ENCODE assay signal across 1 cellular context in genomic region chr17:8224891-8225812, GRCh38.
TF ChIP-seq lines count a peak whose summit lies in the region.

No MANE protein-coding gene starts in this region.

TF ChIP-seq in H1, 55 proteins besides CTCF, POLR2A, EP300 and RAD21:
- TF ChIP-seq CHD2 (IDR thresholded peaks at IDR 0.05; ENCODE audit: low read length) (no peak), ATF2 (IDR thresholded peaks at IDR 0.05; ENCODE audit: low read length) (no peak), BRCA1 (IDR thresholded peaks at IDR 0.05; ENCODE audit: low read depth, low read length) (no peak), SP1 (IDR thresholded peaks at IDR 0.05; ENCODE audit: low read depth, low read length) (no peak), E2F6 (IDR thresholded peaks at IDR 0.05) (no peak), SIN3A (conservative IDR thresholded peaks at IDR 0.05 in 1 of 2, IDR thresholded peaks at IDR 0.05 in 1 of 2; ENCODE audit: low read depth in 1 of 2, low read length in 2 of 2) (no peak), RFX5 (IDR thresholded peaks at IDR 0.05; ENCODE audit: borderline replicate concordance, low read depth, low read length) (no peak), SIRT6 (IDR thresholded peaks at IDR 0.05; ENCODE audit: low read length) (no peak), SIX5 (IDR thresholded peaks at IDR 0.05; ENCODE audit: low read depth, low read length) (no peak), ASH2L (IDR thresholded peaks at IDR 0.05; ENCODE audit: low read length) (no peak), YY1 (IDR thresholded peaks at IDR 0.05; ENCODE audit: low read depth, low read length) (no peak), EGR1 (IDR thresholded peaks at IDR 0.05; ENCODE audit: borderline replicate concordance, low read depth, low read length) (no peak), SAP30 (IDR thresholded peaks at IDR 0.05; ENCODE audit: insufficient read depth, insufficient replicate concordance, low read length) (no peak), KDM5A (IDR thresholded peaks at IDR 0.05; ENCODE audit: low read length) (no peak), MAX (IDR thresholded peaks at IDR 0.05) (no peak)
